ENCODE assay signal across 9 cellular contexts in the genomic region with DNA sequence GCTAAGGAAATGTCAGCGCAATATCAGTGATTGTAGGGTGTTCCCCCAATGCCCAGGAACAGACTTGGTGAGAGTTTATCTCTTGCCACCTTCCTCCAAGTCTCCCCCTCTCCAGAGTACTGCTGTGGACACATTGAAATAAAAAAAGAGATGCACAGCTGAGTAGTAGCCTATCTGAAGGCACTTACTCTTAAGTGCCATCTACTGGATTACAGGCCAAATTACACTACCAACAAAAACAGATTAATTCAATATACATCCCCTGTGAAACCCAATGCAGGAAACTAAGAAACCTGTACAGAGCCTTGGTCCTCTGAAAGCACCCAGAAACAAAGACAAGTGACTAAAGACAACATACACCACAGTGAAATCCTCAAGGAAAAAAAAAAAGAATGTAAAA.
A peak's percentile ranks its signal among the peaks of the same experiment; 100 is the strongest.
DNase-seq lines count a peak whose midpoint lies in the region; ATAC-seq, FAIRE-seq and TF ChIP-seq lines count a peak whose summit lies in the region.
"Had no signal": no experiment of that assay in that cellular context is flagged by ENCODE, and none has a peak within 500 bp of the region (broad histone marks: within the 10 kb centered on the region; RNA-seq: fewer than 3 reads in every experiment).

No MANE protein-coding gene starts in this region.

- ATAC-seq in HG02884 (IDR thresholded peaks at IDR 0.05; ENCODE audit: unreplicated experiment) (peak; percentile 72), SK-N-SH treated with all-trans-retinoic acid at 6 μM for 48 hours (peak; percentile 66; the same call in 2 of the 3 replicates), GM21367 (IDR thresholded peaks at IDR 0.05; ENCODE audit: unreplicated experiment) (no peak), GM21381 (IDR thresholded peaks at IDR 0.05; ENCODE audit: unreplicated experiment) (no peak)

- H3K4me1 Mint-ChIP-seq in nephron = no peaks in the 10 kb centered on the region

- no peaks in the 10 kb centered on the region for H3K36me3 Mint-ChIP-seq in nephron (ENCODE audit: low read depth)

- no peak for TF ChIP-seq POLR2A in GM12892 (IDR thresholded peaks at IDR 0.05; ENCODE audit: low read depth, low read length)

- DNase-seq in GM12892 (ENCODE audit: insufficient read length) (no peak), putamen (ENCODE audit: low spot score) (no peak), NCI-H510A (lab: John Stamatoyannopoulos, UW) (no peak)

- no peaks in the 10 kb centered on the region for H3K27me3 Mint-ChIP-seq in nephron (ENCODE audit: low read depth)

- no peaks in the 10 kb centered on the region for H3K9me3 Mint-ChIP-seq in nephron

- no peak overlapping the region for H3K4me3 Mint-ChIP-seq in nephron

- peak; percentile 53 for FAIRE-seq in GM12892 (lab: Jason Lieb, UNC)
- FAIRE-seq: endometrium had no signal

- TF ChIP-seq CTCF in nephron (IDR thresholded peaks at IDR 0.05; ENCODE audit: unreplicated experiment in 3 of 3) = peak; percentile 47 to 60 (median 51)

- H3K27ac Mint-ChIP-seq in nephron = no peak overlapping the region

TF ChIP-seq in SK-N-SH treated with all-trans-retinoic acid at 6 μM for 48 hours, 23 proteins besides CTCF, POLR2A, EP300 and RAD21:
- TF ChIP-seq ISL1 (CRISPR knock-in tag; IDR thresholded peaks at IDR 0.05) (no peak), PATZ1 (CRISPR knock-in tag; IDR thresholded peaks at IDR 0.05; ENCODE audit: borderline replicate concordance) (no peak), ARNTL (CRISPR knock-in tag; IDR thresholded peaks at IDR 0.05; ENCODE audit: borderline replicate concordance, low read depth) (no peak), BACH2 (CRISPR knock-in tag; IDR thresholded peaks at IDR 0.05; ENCODE audit: borderline replicate concordance) (no peak), OSR1 (CRISPR knock-in tag; IDR thresholded peaks at IDR 0.05) (no peak), ZFP3 (CRISPR knock-in tag; IDR thresholded peaks at IDR 0.05) (no peak)

Comparison
In these comparisons a context has a peak if more than half of its experiments do, and no peak if none do; other contexts are left out.
1. ATAC-seq: peak in HG02884 (single experiment) and SK-N-SH treated with all-trans-retinoic acid at 6 μM for 48 hours (single experiment); none in GM21367 (single experiment) and GM21381 (single experiment).